8 cellular contexts compared by ENCODE assay signal in genomic region chr6:43263314-43264178, GRCh38. TPM values are rescaled to one million over a fixed set of nuclear protein-coding genes. Genes with fewer than 3 reads are reported as not detected.
A peak's percentile ranks its signal among the peaks of the same experiment; 100 is the strongest.
DNase-seq lines count a peak whose midpoint lies in the region; ATAC-seq lines count a peak whose summit lies in the region.

No MANE protein-coding gene starts in this region.

- H3K27me3 Mint-ChIP-seq in CD8-positive, alpha-beta memory T cell, result peaks cover 0 to 4% of the 10 kb centered on the region in 2 donors

- H3K4me3 Mint-ChIP-seq in CD8-positive, alpha-beta memory T cell, result no peak overlapping the region

- WGBS in iPS DF 6.9 (ENCODE audit: insufficient coverage, insufficient read length), result no CpG with 5 or more reads among the region's 12 CpGs

- H3K9me3 Mint-ChIP-seq in CD8-positive, alpha-beta memory T cell, result no peaks in the 10 kb centered on the region

- DNase-seq in CD8-positive, alpha-beta memory T cell, result peak; percentile 52 to 81 (median 61)
- DNase-seq in MG63 (peak; percentile 56), UCSD-AML1 (lab: John Stamatoyannopoulos, UW; ENCODE audit: unreplicated experiment) (peak; percentile 80), astrocyte of the hippocampus (ENCODE audit: low read depth, low spot score) (peak; percentile 78), iPS DF 6.9 (ENCODE audit: low read depth, low spot score) (peak; percentile 71)
- peak; percentile 48 to 74 for DNase-seq in stimulated activated CD4-positive, alpha-beta T cell treated with anti-CD3 and anti-CD28 coated beads, Interleukin-15, amount 100 ng/mL, for 48 hours (ENCODE audit: low read depth in 2 of 2)

- CTCF ChIA-PET in CD8-positive, alpha-beta memory T cell (lab: Charles Lee), result interaction anchor here (0.7 to 2.6 kb wide), 15 partner anchors 9 to 253 kb away, joined by 3 to 18 read pairs (median 3); partner anchors contain the start of genes DNPH1, POLR1C and YIPF3

- H3K4me1 ChIP-seq in CD8-positive, alpha-beta memory T cell (ENCODE audit: insufficient read depth, low read length), result no peaks in the 10 kb centered on the region
- peaks cover 6% of the 10 kb centered on the region; the same call in 1 of the 2 replicates for H3K4me1 ChIP-seq in iPS DF 6.9 (ENCODE audit: control insufficient read depth, insufficient read depth, low read length)

- H3K36me3 ChIP-seq in CD8-positive, alpha-beta memory T cell (ENCODE audit: insufficient read depth, low read length), result no peaks in the 10 kb centered on the region
- H3K36me3 ChIP-seq in MG63, result no peaks in the 10 kb centered on the region
- H3K36me3 ChIP-seq in iPS DF 6.9 (ENCODE audit: control insufficient read depth, insufficient read depth, low read length), result no peaks in the 10 kb centered on the region

- POLR2A ChIA-PET in CD8-positive, alpha-beta memory T cell (lab: Charles Lee), result interaction anchor here (1.5 kb wide), 1 partner anchor 134 kb away, joined by 5 read pairs; no protein-coding TSS in a partner anchor

- peak overlapping the region in 1 of 8 donors; percentile 15 for H3K27ac Mint-ChIP-seq in CD8-positive, alpha-beta memory T cell

- no peak overlapping the region for H3K27ac ChIP-seq in CD8-positive, alpha-beta memory T cell (ENCODE audit: low read depth, low read length)
- no peak overlapping the region for H3K27ac ChIP-seq in iPS DF 6.9 (ENCODE audit: low read length)

- H3K9me3 ChIP-seq in CD8-positive, alpha-beta memory T cell (ENCODE audit: low read length), result no peaks in the 10 kb centered on the region
- H3K9me3 ChIP-seq in MG63 (no peaks in the 10 kb centered on the region), iPS DF 6.9 (ENCODE audit: control insufficient read depth, insufficient read depth, low read length) (no peaks in the 10 kb centered on the region)

- H3K4me1 Mint-ChIP-seq in CD8-positive, alpha-beta memory T cell, result peaks cover 0 to 3% (median 3%) of the 10 kb centered on the region in 3 donors

- H3K4me3 ChIP-seq in CD8-positive, alpha-beta memory T cell (ENCODE audit: low read length), result no peak overlapping the region
- H3K4me3 ChIP-seq in MG63, result no peak overlapping the region
- no peak overlapping the region for H3K4me3 ChIP-seq in iPS DF 6.9 (ENCODE audit: low read length)

- no peaks in the 10 kb centered on the region for H3K36me3 Mint-ChIP-seq in CD8-positive, alpha-beta memory T cell

- ATAC-seq in GM21390 (IDR thresholded peaks at IDR 0.05; ENCODE audit: unreplicated experiment) (peak; percentile 73), HG03139 (IDR thresholded peaks at IDR 0.05; ENCODE audit: unreplicated experiment) (no peak)

- H3K27me3 ChIP-seq in CD8-positive, alpha-beta memory T cell (ENCODE audit: insufficient read depth, low read length, poor library complexity, severe bottlenecking), result no peaks in the 10 kb centered on the region
- H3K27me3 ChIP-seq in MG63 (no peaks in the 10 kb centered on the region), iPS DF 6.9 (ENCODE audit: control insufficient read depth, insufficient read depth, low read length) (peaks cover 7% of the 10 kb centered on the region; the same call in 1 of the 2 replicates)

RNA-seq across cellular contexts. Expression of gene TTBK1, which starts 20.3 kb away (rescaled TPM):
- 1 to 10 TPM; 1.1 to 1.2 TPM for total RNA-seq in CD8-positive, alpha-beta memory T cell
- polyA plus RNA-seq in CD8-positive, alpha-beta memory T cell, result not detected
- not detected in 2 replicates for total RNA-seq in MG63 (2014; rRNA removed; shearing (Covaris generic); ENCODE audit: low replicate concordance)

RNA-seq across cellular contexts. Expression of gene DNPH1, which starts 34.3 kb away (rescaled TPM):
- total RNA-seq in CD8-positive, alpha-beta memory T cell, result 10 to 100 TPM; 68.2 to 68.3 TPM
- polyA plus RNA-seq in CD8-positive, alpha-beta memory T cell, result 80.0 TPM
- 30.8 and 43.0 TPM in 2 replicates for total RNA-seq in MG63 (2014; rRNA removed; shearing (Covaris generic); ENCODE audit: low replicate concordance)

RNA-seq across cellular contexts. Expression of gene SLC22A7, which starts 34.5 kb away (rescaled TPM):
- not detected for total RNA-seq in CD8-positive, alpha-beta memory T cell
- polyA plus RNA-seq in CD8-positive, alpha-beta memory T cell, result not detected
- not detected in 2 replicates for total RNA-seq in MG63 (2014; rRNA removed; shearing (Covaris generic); ENCODE audit: low replicate concordance)

RNA-seq across cellular contexts. Expression of gene CRIP3, which starts 45.1 kb away (rescaled TPM):
- under 1 TPM in 1 of 2 experiments, not detected in 1; 0.63 TPM for total RNA-seq in CD8-positive, alpha-beta memory T cell
- not detected for polyA plus RNA-seq in CD8-positive, alpha-beta memory T cell
- not detected in 2 replicates for total RNA-seq in MG63 (2014; rRNA removed; shearing (Covaris generic); ENCODE audit: low replicate concordance)
